ENCODE assay signal across 8 cellular contexts in genomic region chr6:27791182-27791939, GRCh38.
A peak's percentile ranks its signal among the peaks of the same experiment; 100 is the strongest.
DNase-seq lines count a peak whose midpoint lies in the region; ATAC-seq and TF ChIP-seq lines count a peak whose summit lies in the region.

No MANE protein-coding gene starts in this region.

- H3K27ac ChIP-seq in VCaP (peak overlapping the region; percentile 49; the same call in 1 of the 2 replicates), upper lobe of left lung (peak overlapping the region in 3 of 4 donors; percentile 4 to 59 (median 15))

- WGBS in upper lobe of left lung, 2 donors: 3% methylated on average over 22 of the region's 22 CpGs

- no peak for TF ChIP-seq POLR2A in upper lobe of left lung (IDR thresholded peaks at IDR 0.05)

- TF ChIP-seq CTCF in VCaP (conservative IDR thresholded peaks at IDR 0.05) (no peak), epithelial cell of esophagus (IDR thresholded peaks at IDR 0.05; ENCODE audit: insufficient read depth, low read depth, low read length, missing control alignments) (no peak), upper lobe of left lung (IDR thresholded peaks at IDR 0.05) (no peak)

- no peaks in the 10 kb centered on the region for H3K36me3 ChIP-seq in upper lobe of left lung

- no peaks in the 10 kb centered on the region for H3K27me3 ChIP-seq in upper lobe of left lung

- H3K9me3 ChIP-seq in upper lobe of left lung: no peaks in the 10 kb centered on the region

- H3K4me3 ChIP-seq in epithelial cell of esophagus (ENCODE audit: low read length) (peak overlapping the region; percentile 78), upper lobe of left lung (peak overlapping the region; percentile 8 to 59 (median 39))

- no peak for TF ChIP-seq EP300 in upper lobe of left lung (IDR thresholded peaks at IDR 0.05)

- ATAC-seq in upper lobe of left lung (ENCODE audit: low FRiP score in 2 of 2): peak; percentile 58 to 72
- no peak for ATAC-seq in GM21717 (IDR thresholded peaks at IDR 0.05; ENCODE audit: unreplicated experiment)

- DNase-seq in stimulated activated CD4-positive, alpha-beta T cell treated with anti-CD3 and anti-CD28 coated beads, Interleukin-1b, Interleukin-23, amount 100 ng/mL, for 48 hours: peak; percentile 68
- no peak for DNase-seq in stimulated activated CD4-positive, alpha-beta T cell treated with anti-CD3 and anti-CD28 coated beads, Interleukin-4, amount 100 ng/mL, for 4 hours
- DNase-seq in NCI-H2081 treated with DMSO at 0.1 percent for 48 hours (lab: John Stamatoyannopoulos, UW): peak; percentile 61
- DNase-seq in epithelial cell of esophagus (ENCODE audit: low read depth): peak; percentile 84
- peak; percentile 58 for DNase-seq in midbrain (lab: John Stamatoyannopoulos, UW)
- DNase-seq in upper lobe of left lung: peak in 1 of 2 donors; percentile 67

- H3K4me1 ChIP-seq in upper lobe of left lung: peaks cover 8 to 19% (median 18%) of the 10 kb centered on the region in 4 donors

Comparison
In these comparisons a context has a peak if more than half of its experiments do, and no peak if none do; other contexts are left out.
1. DNase-seq: peak in stimulated activated CD4-positive, alpha-beta T cell treated with anti-CD3 and anti-CD28 coated beads, Interleukin-1b, Interleukin-23, amount 100 ng/mL, for 48 hours (single experiment), NCI-H2081 treated with DMSO at 0.1 percent for 48 hours (single experiment), epithelial cell of esophagus (single experiment) and midbrain (single experiment); none in stimulated activated CD4-positive, alpha-beta T cell treated with anti-CD3 and anti-CD28 coated beads, Interleukin-4, amount 100 ng/mL, for 4 hours (0 of 2).